21 cellular contexts compared by ENCODE assay signal in genomic region chr11:125869526-125869925, GRCh38. TPM values are rescaled to one million over a fixed set of nuclear protein-coding genes. Genes with fewer than 3 reads are reported as not detected.
DNase-seq lines count a peak whose midpoint lies in the region; TF ChIP-seq lines count a peak whose summit lies in the region.
"Had no signal": no experiment of that assay in that cellular context is flagged by ENCODE, and none has a peak within 500 bp of the region (broad histone marks: within the 10 kb centered on the region; RNA-seq: fewer than 3 reads in every experiment).

No MANE protein-coding gene starts in this region.

- H3K27ac ChIP-seq in transverse colon (no peak overlapping the region), MM.1S (ENCODE audit: low read length) (no peak overlapping the region)
- H3K27ac ChIP-seq: 22Rv1, C4-2B, RWPE1 had no signal

- no peak for TF ChIP-seq POLR2A in transverse colon (IDR thresholded peaks at IDR 0.05)

- WGBS in transverse colon (ENCODE audit: low coverage in 1 of 2), 2 donors: 54 to 74% methylated on average over 2 of the region's 2 CpGs

- DNase-seq in DMS53 (lab: John Stamatoyannopoulos, UW) (peak; percentile 11), DMS53 treated with DMSO at 0.1 percent for 48 hours (lab: John Stamatoyannopoulos, UW; ENCODE audit: unreplicated experiment) (no peak), OCI-M1 (lab: John Stamatoyannopoulos, UW) (peak; percentile 46), choroid plexus epithelial cell (ENCODE audit: low read depth) (no peak), transverse colon (no peak), MM.1S (no peak)
- DNase-seq: AML-193, DMS79 treated with DMSO at 0.1 percent for 48 hours, GOT3, IMR-90, Kasumi-1, NCI-H1092 treated with DMSO at 0.1 percent for 48 hours, NCI-H2081, NCI-H510A treated with DMSO at 0.1 percent for 48 hours, NCI-H774, PC-3, SIG-M5 had no signal

- no peak overlapping the region for H3K4me3 ChIP-seq in choroid plexus epithelial cell (ENCODE audit: low read depth, low read length)
- no peak overlapping the region for H3K4me3 ChIP-seq in transverse colon
- no peak overlapping the region for H3K4me3 ChIP-seq in MM.1S (ENCODE audit: low read length)

- H3K79me2 ChIP-seq in MM.1S (ENCODE audit: low read length): no peaks in the 10 kb centered on the region

- TF ChIP-seq CTCF in choroid plexus epithelial cell (conservative IDR thresholded peaks at IDR 0.05; ENCODE audit: low read depth, low read length) (peak; percentile 6), transverse colon (IDR thresholded peaks at IDR 0.05) (no peak), MM.1S (IDR thresholded peaks at IDR 0.05; ENCODE audit: low read length) (no peak)

- H3K9me3 ChIP-seq in transverse colon: no peaks in the 10 kb centered on the region
- H3K9me3 ChIP-seq in MM.1S (replicated peaks; ENCODE audit: insufficient read depth, low read length): no peaks in the 10 kb centered on the region

- H3K9ac ChIP-seq in MM.1S (ENCODE audit: low read length): no peak overlapping the region

- intact Hi-C loops in transverse colon (cut with DNase I; ENCODE audit: low total_unique reads): no loop called here

- H3F3A ChIP-seq in MM.1S (ENCODE audit: insufficient read depth, low read length): no peaks in the 10 kb centered on the region

- in situ Hi-C loops in transverse colon (cut with MboI; ENCODE audit: low pct_ligation_motif_present in 1 of 4, low pct_unique_long_range_greater_than_20kb in 1 of 4, low sequenced_read_pairs in 3 of 4): no loop called here

- H3K4me2 ChIP-seq in MM.1S (ENCODE audit: low read depth, low read length): no peak overlapping the region

- H3K9me2 ChIP-seq in MM.1S (replicated peaks; ENCODE audit: insufficient read depth, low read length): no peaks in the 10 kb centered on the region

- H3K4me1 ChIP-seq in transverse colon (no peaks in the 10 kb centered on the region), MM.1S (ENCODE audit: low read length) (no peaks in the 10 kb centered on the region)

- H3K36me3 ChIP-seq in transverse colon (no peaks in the 10 kb centered on the region), MM.1S (replicated peaks; ENCODE audit: insufficient read depth, low read length) (no peaks in the 10 kb centered on the region)

- no peak for TF ChIP-seq EP300 in transverse colon (IDR thresholded peaks at IDR 0.05; ENCODE audit: low read depth)

- no peaks in the 10 kb centered on the region for H4K20me1 ChIP-seq in MM.1S (ENCODE audit: insufficient read depth, low read length)

- H2AFZ ChIP-seq in MM.1S (ENCODE audit: low read length): no peak overlapping the region

- H3K27me3 ChIP-seq in transverse colon (no peaks in the 10 kb centered on the region), MM.1S (replicated peaks; ENCODE audit: insufficient read depth, low read length) (no peaks in the 10 kb centered on the region)

RNA-seq across cellular contexts. Expression of gene HYLS1, which starts 17.9 kb away (rescaled TPM):
- total RNA-seq in transverse colon: 1 to 10 TPM in 2 of 4 donors, under 1 TPM in 1, not detected in 1; 0.80 to 6.4 (median 3.4) TPM

RNA-seq across cellular contexts. Expression of gene PUS3, which starts 33.5 kb away (rescaled TPM):
- 1 to 10 TPM in 2 of 4 donors, under 1 TPM in 2; 0.60 to 8.7 (median 4.1) TPM for total RNA-seq in transverse colon

RNA-seq across cellular contexts. Expression of gene DDX25, which starts 34.8 kb away (rescaled TPM):
- total RNA-seq in transverse colon: 1 to 10 TPM in 1 of 4 donors, not detected in 3; 1.5 TPM
- total RNA-seq: HT1080, PC-3 had no signal

RNA-seq across cellular contexts. Expression of gene PATE4, which starts 36.4 kb away (rescaled TPM):
- total RNA-seq in transverse colon: not detected
- total RNA-seq: HT1080, IMR-90, PC-3 had no signal

Comparison
In these comparisons a context has a peak if more than half of its experiments do, and no peak if none do; other contexts are left out.
1. DNase-seq: peak in DMS53 (single experiment) and OCI-M1 (single experiment); none in DMS53 treated with DMSO at 0.1 percent for 48 hours (single experiment), choroid plexus epithelial cell (single experiment), transverse colon (single experiment) and MM.1S (single experiment).